1 cellular context compared by ENCODE assay signal in genomic region chr2:219228745-219229374, GRCh38.
TF ChIP-seq lines count a peak whose summit lies in the region.

No MANE protein-coding gene starts in this region.

TF ChIP-seq in HepG2, 621 proteins besides CTCF, POLR2A, EP300 and RAD21 (continued from another document and continues in another):
- no peak; the same call in 1 of the 2 replicates for TF ChIP-seq ZBTB10 (CRISPR knock-in tag; IDR thresholded peaks at IDR 0.05; ENCODE audit: borderline replicate concordance)
- no peak for TF ChIP-seq HIC2 (CRISPR knock-in tag; IDR thresholded peaks at IDR 0.05; ENCODE audit: low read depth)
- TF ChIP-seq ZNF234 (CRISPR knock-in tag; conservative IDR thresholded peaks at IDR 0.05): no peak
- TF ChIP-seq, protein P1, sequence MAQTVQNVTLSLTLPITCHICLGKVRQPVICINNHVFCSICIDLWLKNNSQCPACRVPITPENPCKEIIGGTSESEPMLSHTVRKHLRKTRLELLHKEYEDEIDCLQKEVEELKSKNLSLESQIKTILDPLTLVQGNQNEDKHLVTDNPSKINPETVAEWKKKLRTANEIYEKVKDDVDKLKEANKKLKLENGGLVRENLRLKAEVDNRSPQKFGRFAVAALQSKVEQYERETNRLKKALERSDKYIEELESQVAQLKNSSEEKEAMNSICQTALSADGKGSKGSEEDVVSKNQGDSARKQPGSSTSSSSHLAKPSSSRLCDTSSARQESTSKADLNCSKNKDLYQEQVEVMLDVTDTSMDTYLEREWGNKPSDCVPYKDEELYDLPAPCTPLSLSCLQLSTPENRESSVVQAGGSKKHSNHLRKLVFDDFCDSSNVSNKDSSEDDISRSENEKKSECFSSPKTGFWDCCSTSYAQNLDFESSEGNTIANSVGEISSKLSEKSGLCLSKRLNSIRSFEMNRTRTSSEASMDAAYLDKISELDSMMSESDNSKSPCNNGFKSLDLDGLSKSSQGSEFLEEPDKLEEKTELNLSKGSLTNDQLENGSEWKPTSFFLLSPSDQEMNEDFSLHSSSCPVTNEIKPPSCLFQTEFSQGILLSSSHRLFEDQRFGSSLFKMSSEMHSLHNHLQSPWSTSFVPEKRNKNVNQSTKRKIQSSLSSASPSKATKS (CRISPR knock-in tag; IDR thresholded peaks at IDR 0.05): no peak
- TF ChIP-seq ZNF331 (CRISPR knock-in tag; IDR thresholded peaks at IDR 0.05): no peak
- TF ChIP-seq, protein P2, sequence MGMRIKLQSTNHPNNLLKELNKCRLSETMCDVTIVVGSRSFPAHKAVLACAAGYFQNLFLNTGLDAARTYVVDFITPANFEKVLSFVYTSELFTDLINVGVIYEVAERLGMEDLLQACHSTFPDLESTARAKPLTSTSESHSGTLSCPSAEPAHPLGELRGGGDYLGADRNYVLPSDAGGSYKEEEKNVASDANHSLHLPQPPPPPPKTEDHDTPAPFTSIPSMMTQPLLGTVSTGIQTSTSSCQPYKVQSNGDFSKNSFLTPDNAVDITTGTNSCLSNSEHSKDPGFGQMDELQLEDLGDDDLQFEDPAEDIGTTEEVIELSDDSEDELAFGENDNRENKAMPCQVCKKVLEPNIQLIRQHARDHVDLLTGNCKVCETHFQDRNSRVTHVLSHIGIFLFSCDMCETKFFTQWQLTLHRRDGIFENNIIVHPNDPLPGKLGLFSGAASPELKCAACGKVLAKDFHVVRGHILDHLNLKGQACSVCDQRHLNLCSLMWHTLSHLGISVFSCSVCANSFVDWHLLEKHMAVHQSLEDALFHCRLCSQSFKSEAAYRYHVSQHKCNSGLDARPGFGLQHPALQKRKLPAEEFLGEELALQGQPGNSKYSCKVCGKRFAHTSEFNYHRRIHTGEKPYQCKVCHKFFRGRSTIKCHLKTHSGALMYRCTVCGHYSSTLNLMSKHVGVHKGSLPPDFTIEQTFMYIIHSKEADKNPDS (CRISPR knock-in tag; IDR thresholded peaks at IDR 0.05): no peak
- TF ChIP-seq SCMH1 (CRISPR knock-in tag; IDR thresholded peaks at IDR 0.05; ENCODE audit: borderline replicate concordance): no peak
- no peak for TF ChIP-seq HBP1 (CRISPR knock-in tag; IDR thresholded peaks at IDR 0.05; ENCODE audit: low read depth)
- TF ChIP-seq, protein P3, sequence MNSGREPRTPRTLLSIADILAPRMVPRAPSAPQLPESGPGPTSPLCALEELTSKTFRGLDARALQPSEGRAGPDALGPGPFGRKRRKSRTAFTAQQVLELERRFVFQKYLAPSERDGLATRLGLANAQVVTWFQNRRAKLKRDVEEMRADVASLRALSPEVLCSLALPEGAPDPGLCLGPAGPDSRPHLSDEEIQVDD (CRISPR knock-in tag; IDR thresholded peaks at IDR 0.05; ENCODE audit: borderline replicate concordance): no peak
- TF ChIP-seq, protein P4, sequence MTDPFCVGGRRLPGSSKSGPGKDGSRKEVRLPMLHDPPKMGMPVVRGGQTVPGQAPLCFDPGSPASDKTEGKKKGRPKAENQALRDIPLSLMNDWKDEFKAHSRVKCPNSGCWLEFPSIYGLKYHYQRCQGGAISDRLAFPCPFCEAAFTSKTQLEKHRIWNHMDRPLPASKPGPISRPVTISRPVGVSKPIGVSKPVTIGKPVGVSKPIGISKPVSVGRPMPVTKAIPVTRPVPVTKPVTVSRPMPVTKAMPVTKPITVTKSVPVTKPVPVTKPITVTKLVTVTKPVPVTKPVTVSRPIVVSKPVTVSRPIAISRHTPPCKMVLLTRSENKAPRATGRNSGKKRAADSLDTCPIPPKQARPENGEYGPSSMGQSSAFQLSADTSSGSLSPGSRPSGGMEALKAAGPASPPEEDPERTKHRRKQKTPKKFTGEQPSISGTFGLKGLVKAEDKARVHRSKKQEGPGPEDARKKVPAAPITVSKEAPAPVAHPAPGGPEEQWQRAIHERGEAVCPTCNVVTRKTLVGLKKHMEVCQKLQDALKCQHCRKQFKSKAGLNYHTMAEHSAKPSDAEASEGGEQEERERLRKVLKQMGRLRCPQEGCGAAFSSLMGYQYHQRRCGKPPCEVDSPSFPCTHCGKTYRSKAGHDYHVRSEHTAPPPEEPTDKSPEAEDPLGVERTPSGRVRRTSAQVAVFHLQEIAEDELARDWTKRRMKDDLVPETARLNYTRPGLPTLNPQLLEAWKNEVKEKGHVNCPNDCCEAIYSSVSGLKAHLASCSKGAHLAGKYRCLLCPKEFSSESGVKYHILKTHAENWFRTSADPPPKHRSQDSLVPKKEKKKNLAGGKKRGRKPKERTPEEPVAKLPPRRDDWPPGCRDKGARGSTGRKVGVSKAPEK (CRISPR knock-in tag; IDR thresholded peaks at IDR 0.05; ENCODE audit: borderline replicate concordance): no peak
- no peak for TF ChIP-seq LCORL (IDR thresholded peaks at IDR 0.05)
- 0 out of 2 replicates have a peak, but pooled peaks have one; percentile 13 for TF ChIP-seq LCORL (CRISPR knock-in tag; IDR thresholded peaks at IDR 0.05)
- TF ChIP-seq, protein P5, sequence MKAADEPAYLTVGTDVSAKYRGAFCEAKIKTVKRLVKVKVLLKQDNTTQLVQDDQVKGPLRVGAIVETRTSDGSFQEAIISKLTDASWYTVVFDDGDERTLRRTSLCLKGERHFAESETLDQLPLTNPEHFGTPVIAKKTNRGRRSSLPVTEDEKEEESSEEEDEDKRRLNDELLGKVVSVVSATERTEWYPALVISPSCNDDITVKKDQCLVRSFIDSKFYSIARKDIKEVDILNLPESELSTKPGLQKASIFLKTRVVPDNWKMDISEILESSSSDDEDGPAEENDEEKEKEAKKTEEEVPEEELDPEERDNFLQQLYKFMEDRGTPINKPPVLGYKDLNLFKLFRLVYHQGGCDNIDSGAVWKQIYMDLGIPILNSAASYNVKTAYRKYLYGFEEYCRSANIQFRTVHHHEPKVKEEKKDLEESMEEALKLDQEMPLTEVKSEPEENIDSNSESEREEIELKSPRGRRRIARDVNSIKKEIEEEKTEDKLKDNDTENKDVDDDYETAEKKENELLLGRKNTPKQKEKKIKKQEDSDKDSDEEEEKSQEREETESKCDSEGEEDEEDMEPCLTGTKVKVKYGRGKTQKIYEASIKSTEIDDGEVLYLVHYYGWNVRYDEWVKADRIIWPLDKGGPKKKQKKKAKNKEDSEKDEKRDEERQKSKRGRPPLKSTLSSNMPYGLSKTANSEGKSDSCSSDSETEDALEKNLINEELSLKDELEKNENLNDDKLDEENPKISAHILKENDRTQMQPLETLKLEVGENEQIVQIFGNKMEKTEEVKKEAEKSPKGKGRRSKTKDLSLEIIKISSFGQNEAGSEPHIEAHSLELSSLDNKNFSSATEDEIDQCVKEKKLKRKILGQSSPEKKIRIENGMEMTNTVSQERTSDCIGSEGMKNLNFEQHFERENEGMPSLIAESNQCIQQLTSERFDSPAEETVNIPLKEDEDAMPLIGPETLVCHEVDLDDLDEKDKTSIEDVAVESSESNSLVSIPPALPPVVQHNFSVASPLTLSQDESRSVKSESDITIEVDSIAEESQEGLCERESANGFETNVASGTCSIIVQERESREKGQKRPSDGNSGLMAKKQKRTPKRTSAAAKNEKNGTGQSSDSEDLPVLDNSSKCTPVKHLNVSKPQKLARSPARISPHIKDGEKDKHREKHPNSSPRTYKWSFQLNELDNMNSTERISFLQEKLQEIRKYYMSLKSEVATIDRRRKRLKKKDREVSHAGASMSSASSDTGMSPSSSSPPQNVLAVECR (CRISPR knock-in tag; IDR thresholded peaks at IDR 0.05; ENCODE audit: borderline replicate concordance): no peak; the same call in 1 of the 2 replicates
- TF ChIP-seq ZNF704 (CRISPR knock-in tag; IDR thresholded peaks at IDR 0.05; ENCODE audit: borderline replicate concordance): no peak
- TF ChIP-seq SIN3A (IDR thresholded peaks at IDR 0.05; ENCODE audit: borderline replicate concordance, low read depth, low read length): peak; percentile 59; the same call in 1 of the 2 replicates
- TF ChIP-seq KAT2B (IDR thresholded peaks at IDR 0.05; ENCODE audit: borderline replicate concordance, low read depth, low read length): no peak
- TF ChIP-seq ZNF207 (IDR thresholded peaks at IDR 0.05; ENCODE audit: borderline replicate concordance): no peak
- TF ChIP-seq, protein P6, sequence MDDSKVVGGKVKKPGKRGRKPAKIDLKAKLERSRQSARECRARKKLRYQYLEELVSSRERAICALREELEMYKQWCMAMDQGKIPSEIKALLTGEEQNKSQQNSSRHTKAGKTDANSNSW (CRISPR knock-in tag; IDR thresholded peaks at IDR 0.05; ENCODE audit: borderline replicate concordance): no peak
- no peak; the same call in 1 of the 2 replicates for TF ChIP-seq ZNF687 (CRISPR knock-in tag; IDR thresholded peaks at IDR 0.05)
- no peak for TF ChIP-seq KLF6 (CRISPR knock-in tag; IDR thresholded peaks at IDR 0.05)
- no peak for TF ChIP-seq ZNF264 (CRISPR knock-in tag; IDR thresholded peaks at IDR 0.05)
- TF ChIP-seq RBFOX2 (IDR thresholded peaks at IDR 0.05; ENCODE audit: low read depth, low read length): no peak
- TF ChIP-seq RBM39 (IDR thresholded peaks at IDR 0.05; ENCODE audit: low read depth, low read length, poor library complexity, severe bottlenecking): no peak
- TF ChIP-seq ZKSCAN5 (CRISPR knock-in tag; IDR thresholded peaks at IDR 0.05): 0 out of 2 replicates have a peak, but pooled peaks have one; percentile 36
